1 cellular context compared by ENCODE assay signal in genomic region chr20:45362804-45363610, GRCh38.
TF ChIP-seq lines count a peak whose summit lies in the region.

Gene SYS1 (plus strand): TSS chr20:45363156. CDS start chr20:45363532, 376 bp downstream.

TF ChIP-seq in HEK293, 187 proteins besides CTCF, POLR2A, EP300 and RAD21 (continued from another document):
- TF ChIP-seq ZNF518A (tag by site-specific recombination; conservative IDR thresholded peaks at IDR 0.05; ENCODE audit: low read depth) (peak; percentile 88), SP7 (tag by site-specific recombination; IDR thresholded peaks at IDR 0.05) (peak; percentile 86), ZNF362 (tag by site-specific recombination; IDR thresholded peaks at IDR 0.05) (peak; percentile 79; the same call in 1 of the 2 replicates), REPIN1 (tag by site-specific recombination; IDR thresholded peaks at IDR 0.05; ENCODE audit: low read depth) (peak; percentile 83; the same call in 1 of the 2 replicates), ZBTB26 (tag by site-specific recombination; optimal IDR thresholded peaks at IDR 0.05) (peak; percentile 62), TRIM28 (IDR thresholded peaks at IDR 0.05; ENCODE audit: borderline replicate concordance, low read length) (0 out of 2 replicates have a peak, but pooled peaks have one; percentile 55), ZNF548 (tag by site-specific recombination; IDR thresholded peaks at IDR 0.05) (no peak), KLF1 (tag by site-specific recombination; IDR thresholded peaks at IDR 0.05) (peak; percentile 63), ZNF341 (tag by site-specific recombination; IDR thresholded peaks at IDR 0.05; ENCODE audit: low read depth) (peak; percentile 55), ZNF610 (tag by site-specific recombination; IDR thresholded peaks at IDR 0.05; ENCODE audit: borderline replicate concordance) (peak; percentile 99), ZNF324 (tag by site-specific recombination; IDR thresholded peaks at IDR 0.05) (peak; percentile 81), ZNF76 (tag by site-specific recombination; IDR thresholded peaks at IDR 0.05; ENCODE audit: borderline replicate concordance, low read depth) (peak; percentile 61; the same call in 1 of the 2 replicates), GLIS2 (tag by site-specific recombination; IDR thresholded peaks at IDR 0.05) (0 out of 2 replicates have a peak, but pooled peaks have one; percentile 52), ZFHX2 (tag by site-specific recombination; conservative IDR thresholded peaks at IDR 0.05) (peak; percentile 85), ZNF623 (tag by site-specific recombination; IDR thresholded peaks at IDR 0.05) (no peak), ZBTB21 (tag by site-specific recombination; IDR thresholded peaks at IDR 0.05) (no peak), ZNF561 (tag by site-specific recombination; IDR thresholded peaks at IDR 0.05; ENCODE audit: borderline replicate concordance) (peak; percentile 80), ZNF660 (tag by site-specific recombination; IDR thresholded peaks at IDR 0.05) (no peak), ZNF133 (tag by site-specific recombination; IDR thresholded peaks at IDR 0.05) (no peak), ZNF768 (tag by site-specific recombination; IDR thresholded peaks at IDR 0.05) (no peak), PRDM1 (tag by site-specific recombination; IDR thresholded peaks at IDR 0.05) (0 out of 2 replicates have a peak, but pooled peaks have one; percentile 5), IKZF3 (tag by site-specific recombination; IDR thresholded peaks at IDR 0.05) (peak; percentile 84), REST (tag by site-specific recombination; IDR thresholded peaks at IDR 0.05) (0 out of 2 replicates have a peak, but pooled peaks have one; percentile 15), ZNF24 (tag by site-specific recombination; IDR thresholded peaks at IDR 0.05) (no peak), INSM2 (tag by site-specific recombination; IDR thresholded peaks at IDR 0.05) (0 out of 2 replicates have a peak, but pooled peaks have one; percentile 34), KLF8 (tag by site-specific recombination; IDR thresholded peaks at IDR 0.05) (peak; percentile 83; the same call in 1 of the 2 replicates), YY1 (tag by site-specific recombination; IDR thresholded peaks at IDR 0.05) (0 out of 2 replicates have a peak, but pooled peaks have one; percentile 63), ZNF629 (tag by site-specific recombination; IDR thresholded peaks at IDR 0.05) (peak; percentile 89), ZFP37 (tag by site-specific recombination; IDR thresholded peaks at IDR 0.05) (peak; percentile 59; the same call in 1 of the 2 replicates), ZNF366 (tag by site-specific recombination; conservative IDR thresholded peaks at IDR 0.05) (peak; percentile 77), MZF1 (tag by site-specific recombination; IDR thresholded peaks at IDR 0.05; ENCODE audit: borderline replicate concordance) (no peak)
TF ChIP-seq in HEK293: peak in this region for 52.
